1 cellular context compared by ENCODE assay signal in the genomic region with DNA sequence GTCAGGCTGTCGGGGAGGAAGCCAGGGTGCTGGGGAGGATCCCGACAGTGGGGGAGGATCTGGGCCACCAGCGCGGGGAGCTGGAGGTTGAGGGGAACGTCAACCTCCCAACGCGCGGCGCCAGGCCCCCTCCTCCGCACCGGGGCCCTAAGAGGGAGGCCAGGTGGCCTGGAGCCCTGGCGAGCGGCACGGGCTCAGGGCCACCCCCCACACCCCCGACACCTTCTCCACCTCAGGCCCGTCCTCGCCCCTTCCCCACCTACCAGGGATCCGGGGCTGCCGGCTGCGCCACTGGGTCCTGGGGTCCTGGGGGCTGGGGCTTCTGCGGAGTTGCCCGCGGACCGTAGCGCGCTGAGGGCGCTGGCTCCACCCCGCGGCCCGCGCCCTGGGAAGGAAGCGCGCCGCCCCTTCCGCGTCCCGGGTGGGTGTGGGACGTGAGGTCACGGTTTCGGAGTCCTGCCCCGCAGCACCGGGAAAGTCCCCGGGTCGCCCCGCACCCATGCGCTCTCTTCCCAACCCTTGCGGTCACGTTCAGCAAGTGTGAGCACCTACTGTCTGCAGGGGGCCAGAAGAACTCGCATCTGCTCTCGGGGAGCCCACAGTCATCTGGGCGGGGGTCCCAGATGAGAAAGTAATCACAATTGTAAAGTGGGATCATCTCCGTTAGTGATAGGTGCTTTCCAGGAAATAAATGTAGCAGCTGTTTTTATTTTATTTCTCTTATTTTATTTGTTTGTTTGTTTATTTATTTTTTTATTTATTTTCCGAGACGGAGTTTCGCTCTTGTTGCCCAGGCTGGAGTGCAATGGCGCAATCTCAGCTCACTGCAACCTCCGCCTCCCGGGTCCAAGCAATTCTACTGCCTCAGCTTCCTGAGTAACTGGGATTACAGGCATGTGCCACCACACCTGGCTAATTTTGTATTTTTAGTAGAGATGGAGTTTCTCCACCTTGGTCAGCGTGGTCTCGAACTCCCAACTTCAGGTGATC.
TF ChIP-seq lines count a peak whose summit lies in the region.

A gene (minus strand): TSS at position 362 of the 990 bp plus-strand sequence. CDS start 13,335 bp downstream, outside the sequence.

TF ChIP-seq in K562, 482 proteins besides CTCF, POLR2A, EP300 and RAD21 (continued from another document and continues in another):
- TF ChIP-seq, protein P1, sequence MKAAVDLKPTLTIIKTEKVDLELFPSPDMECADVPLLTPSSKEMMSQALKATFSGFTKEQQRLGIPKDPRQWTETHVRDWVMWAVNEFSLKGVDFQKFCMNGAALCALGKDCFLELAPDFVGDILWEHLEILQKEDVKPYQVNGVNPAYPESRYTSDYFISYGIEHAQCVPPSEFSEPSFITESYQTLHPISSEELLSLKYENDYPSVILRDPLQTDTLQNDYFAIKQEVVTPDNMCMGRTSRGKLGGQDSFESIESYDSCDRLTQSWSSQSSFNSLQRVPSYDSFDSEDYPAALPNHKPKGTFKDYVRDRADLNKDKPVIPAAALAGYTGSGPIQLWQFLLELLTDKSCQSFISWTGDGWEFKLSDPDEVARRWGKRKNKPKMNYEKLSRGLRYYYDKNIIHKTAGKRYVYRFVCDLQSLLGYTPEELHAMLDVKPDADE (conservative IDR thresholded peaks at IDR 0.05; ENCODE audit: control insufficient read depth, low read depth, low read length) = no peak
- TF ChIP-seq, protein P2, sequence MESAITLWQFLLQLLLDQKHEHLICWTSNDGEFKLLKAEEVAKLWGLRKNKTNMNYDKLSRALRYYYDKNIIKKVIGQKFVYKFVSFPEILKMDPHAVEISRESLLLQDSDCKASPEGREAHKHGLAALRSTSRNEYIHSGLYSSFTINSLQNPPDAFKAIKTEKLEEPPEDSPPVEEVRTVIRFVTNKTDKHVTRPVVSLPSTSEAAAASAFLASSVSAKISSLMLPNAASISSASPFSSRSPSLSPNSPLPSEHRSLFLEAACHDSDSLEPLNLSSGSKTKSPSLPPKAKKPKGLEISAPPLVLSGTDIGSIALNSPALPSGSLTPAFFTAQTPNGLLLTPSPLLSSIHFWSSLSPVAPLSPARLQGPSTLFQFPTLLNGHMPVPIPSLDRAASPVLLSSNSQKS (CRISPR knock-in tag; IDR thresholded peaks at IDR 0.05) = no peak
- no peak for TF ChIP-seq DDX20 (tag; IDR thresholded peaks at IDR 0.05; ENCODE audit: low read depth)
- no peak for TF ChIP-seq HDAC6 (IDR thresholded peaks at IDR 0.05; ENCODE audit: low read depth, low read length)
- TF ChIP-seq, protein P3, sequence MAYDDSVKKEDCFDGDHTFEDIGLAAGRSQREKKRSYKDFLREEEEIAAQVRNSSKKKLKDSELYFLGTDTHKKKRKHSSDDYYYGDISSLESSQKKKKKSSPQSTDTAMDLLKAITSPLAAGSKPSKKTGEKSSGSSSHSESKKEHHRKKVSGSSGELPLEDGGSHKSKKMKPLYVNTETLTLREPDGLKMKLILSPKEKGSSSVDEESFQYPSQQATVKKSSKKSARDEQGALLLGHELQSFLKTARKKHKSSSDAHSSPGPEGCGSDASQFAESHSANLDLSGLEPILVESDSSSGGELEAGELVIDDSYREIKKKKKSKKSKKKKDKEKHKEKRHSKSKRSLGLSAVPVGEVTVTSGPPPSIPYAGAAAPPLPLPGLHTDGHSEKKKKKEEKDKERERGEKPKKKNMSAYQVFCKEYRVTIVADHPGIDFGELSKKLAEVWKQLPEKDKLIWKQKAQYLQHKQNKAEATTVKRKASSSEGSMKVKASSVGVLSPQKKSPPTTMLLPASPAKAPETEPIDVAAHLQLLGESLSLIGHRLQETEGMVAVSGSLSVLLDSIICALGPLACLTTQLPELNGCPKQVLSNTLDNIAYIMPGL (CRISPR knock-in tag; IDR thresholded peaks at IDR 0.05) = no peak
- 0 out of 2 replicates have a peak, but pooled peaks have one; percentile 27 for TF ChIP-seq MBD2 (IDR thresholded peaks at IDR 0.05; ENCODE audit: borderline replicate concordance, low read depth)
- TF ChIP-seq NCOA4 (IDR thresholded peaks at IDR 0.05; ENCODE audit: partially characterized antibody) = no peak
- TF ChIP-seq, protein P4, sequence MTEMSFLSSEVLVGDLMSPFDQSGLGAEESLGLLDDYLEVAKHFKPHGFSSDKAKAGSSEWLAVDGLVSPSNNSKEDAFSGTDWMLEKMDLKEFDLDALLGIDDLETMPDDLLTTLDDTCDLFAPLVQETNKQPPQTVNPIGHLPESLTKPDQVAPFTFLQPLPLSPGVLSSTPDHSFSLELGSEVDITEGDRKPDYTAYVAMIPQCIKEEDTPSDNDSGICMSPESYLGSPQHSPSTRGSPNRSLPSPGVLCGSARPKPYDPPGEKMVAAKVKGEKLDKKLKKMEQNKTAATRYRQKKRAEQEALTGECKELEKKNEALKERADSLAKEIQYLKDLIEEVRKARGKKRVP (CRISPR knock-in tag; IDR thresholded peaks at IDR 0.05) = no peak
- no peak for TF ChIP-seq POU5F1 (IDR thresholded peaks at IDR 0.05; ENCODE audit: borderline replicate concordance, low read depth, low read length, partially characterized antibody)
- TF ChIP-seq NONO (IDR thresholded peaks at IDR 0.05; ENCODE audit: low read depth in 2 of 2, low read length in 1 of 2) = no peak
- no peak for TF ChIP-seq SMAD3 (CRISPR knock-in tag; conservative IDR thresholded peaks at IDR 0.05)
- TF ChIP-seq PHF20 (IDR thresholded peaks at IDR 0.05; ENCODE audit: partially characterized antibody) = peak; percentile 48
- TF ChIP-seq, protein P5, sequence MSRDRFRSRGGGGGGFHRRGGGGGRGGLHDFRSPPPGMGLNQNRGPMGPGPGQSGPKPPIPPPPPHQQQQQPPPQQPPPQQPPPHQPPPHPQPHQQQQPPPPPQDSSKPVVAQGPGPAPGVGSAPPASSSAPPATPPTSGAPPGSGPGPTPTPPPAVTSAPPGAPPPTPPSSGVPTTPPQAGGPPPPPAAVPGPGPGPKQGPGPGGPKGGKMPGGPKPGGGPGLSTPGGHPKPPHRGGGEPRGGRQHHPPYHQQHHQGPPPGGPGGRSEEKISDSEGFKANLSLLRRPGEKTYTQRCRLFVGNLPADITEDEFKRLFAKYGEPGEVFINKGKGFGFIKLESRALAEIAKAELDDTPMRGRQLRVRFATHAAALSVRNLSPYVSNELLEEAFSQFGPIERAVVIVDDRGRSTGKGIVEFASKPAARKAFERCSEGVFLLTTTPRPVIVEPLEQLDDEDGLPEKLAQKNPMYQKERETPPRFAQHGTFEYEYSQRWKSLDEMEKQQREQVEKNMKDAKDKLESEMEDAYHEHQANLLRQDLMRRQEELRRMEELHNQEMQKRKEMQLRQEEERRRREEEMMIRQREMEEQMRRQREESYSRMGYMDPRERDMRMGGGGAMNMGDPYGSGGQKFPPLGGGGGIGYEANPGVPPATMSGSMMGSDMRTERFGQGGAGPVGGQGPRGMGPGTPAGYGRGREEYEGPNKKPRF (IDR thresholded peaks at IDR 0.05; ENCODE audit: low read depth, low read length) = no peak
- TF ChIP-seq ZFP1 (CRISPR knock-in tag; IDR thresholded peaks at IDR 0.05) = no peak
- no peak for TF ChIP-seq RFX7 (CRISPR knock-in tag; IDR thresholded peaks at IDR 0.05)
- no peak for TF ChIP-seq NFE2L1 (tag; IDR thresholded peaks at IDR 0.05; ENCODE audit: borderline replicate concordance, low read depth)
- TF ChIP-seq SMC3 (conservative IDR thresholded peaks at IDR 0.05; ENCODE audit: insufficient read depth, low read depth, low read length) = no peak
- no peak for TF ChIP-seq HIVEP1 (CRISPR knock-in tag; IDR thresholded peaks at IDR 0.05)
- no peak for TF ChIP-seq ZC3H4 (CRISPR knock-in tag; IDR thresholded peaks at IDR 0.05; ENCODE audit: borderline replicate concordance)
- peak; percentile 56 for TF ChIP-seq U2AF1 (optimal IDR thresholded peaks at IDR 0.05; ENCODE audit: low read depth, low read length)
- TF ChIP-seq BHLHE40 (IDR thresholded peaks at IDR 0.05; ENCODE audit: low read length) = peak; percentile 77
- no peak for TF ChIP-seq FUS (optimal IDR thresholded peaks at IDR 0.05; ENCODE audit: low read depth, low read length)
- TF ChIP-seq ZFPM2 (CRISPR knock-in tag; IDR thresholded peaks at IDR 0.05) = no peak
- no peak for TF ChIP-seq NFXL1 (CRISPR knock-in tag; IDR thresholded peaks at IDR 0.05)
- TF ChIP-seq, protein P6, sequence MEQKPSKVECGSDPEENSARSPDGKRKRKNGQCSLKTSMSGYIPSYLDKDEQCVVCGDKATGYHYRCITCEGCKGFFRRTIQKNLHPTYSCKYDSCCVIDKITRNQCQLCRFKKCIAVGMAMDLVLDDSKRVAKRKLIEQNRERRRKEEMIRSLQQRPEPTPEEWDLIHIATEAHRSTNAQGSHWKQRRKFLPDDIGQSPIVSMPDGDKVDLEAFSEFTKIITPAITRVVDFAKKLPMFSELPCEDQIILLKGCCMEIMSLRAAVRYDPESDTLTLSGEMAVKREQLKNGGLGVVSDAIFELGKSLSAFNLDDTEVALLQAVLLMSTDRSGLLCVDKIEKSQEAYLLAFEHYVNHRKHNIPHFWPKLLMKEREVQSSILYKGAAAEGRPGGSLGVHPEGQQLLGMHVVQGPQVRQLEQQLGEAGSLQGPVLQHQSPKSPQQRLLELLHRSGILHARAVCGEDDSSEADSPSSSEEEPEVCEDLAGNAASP (IDR thresholded peaks at IDR 0.05) = no peak
- TF ChIP-seq ELF1 (tag; IDR thresholded peaks at IDR 0.05) = peak; percentile 70
- TF ChIP-seq ZNF586 (CRISPR knock-in tag; conservative IDR thresholded peaks at IDR 0.05) = no peak
- no peak for TF ChIP-seq RBM17 (IDR thresholded peaks at IDR 0.05; ENCODE audit: borderline replicate concordance, low read depth, low read length)
- no peak for TF ChIP-seq NR1H2 (CRISPR knock-in tag; IDR thresholded peaks at IDR 0.05)
- TF ChIP-seq CBX8 (IDR thresholded peaks at IDR 0.05; ENCODE audit: borderline replicate concordance, extremely low read depth, low read depth, low read length, poor library complexity, severe bottlenecking) = no peak
- peak; percentile 44 for TF ChIP-seq JUND (IDR thresholded peaks at IDR 0.05; ENCODE audit: borderline replicate concordance, low read depth, low read length)
- TF ChIP-seq JUND (tag; IDR thresholded peaks at IDR 0.05; ENCODE audit: borderline replicate concordance, low read depth, low read length) = no peak; the same call in 2 of the 3 replicates
- TF ChIP-seq PHB (CRISPR knock-in tag; IDR thresholded peaks at IDR 0.05) = no peak
- TF ChIP-seq ZNF253 (CRISPR knock-in tag; conservative IDR thresholded peaks at IDR 0.05) = no peak
- no peak for TF ChIP-seq ZNF143 (CRISPR knock-in tag; IDR thresholded peaks at IDR 0.05)
- no peak for TF ChIP-seq ZNF76 (CRISPR knock-in tag; IDR thresholded peaks at IDR 0.05; ENCODE audit: borderline replicate concordance)
- TF ChIP-seq, protein P7, sequence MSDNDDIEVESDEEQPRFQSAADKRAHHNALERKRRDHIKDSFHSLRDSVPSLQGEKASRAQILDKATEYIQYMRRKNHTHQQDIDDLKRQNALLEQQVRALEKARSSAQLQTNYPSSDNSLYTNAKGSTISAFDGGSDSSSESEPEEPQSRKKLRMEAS (CRISPR knock-in tag; IDR thresholded peaks at IDR 0.05) = peak; percentile 27; the same call in 1 of the 2 replicates
- peak; percentile 87 for TF ChIP-seq POLR2G (IDR thresholded peaks at IDR 0.05; ENCODE audit: low read depth, low read length)
- no peak for TF ChIP-seq ZNF583 (CRISPR knock-in tag; IDR thresholded peaks at IDR 0.05)
- no peak for TF ChIP-seq ADNP (tag; IDR thresholded peaks at IDR 0.05)
- TF ChIP-seq, protein P8, sequence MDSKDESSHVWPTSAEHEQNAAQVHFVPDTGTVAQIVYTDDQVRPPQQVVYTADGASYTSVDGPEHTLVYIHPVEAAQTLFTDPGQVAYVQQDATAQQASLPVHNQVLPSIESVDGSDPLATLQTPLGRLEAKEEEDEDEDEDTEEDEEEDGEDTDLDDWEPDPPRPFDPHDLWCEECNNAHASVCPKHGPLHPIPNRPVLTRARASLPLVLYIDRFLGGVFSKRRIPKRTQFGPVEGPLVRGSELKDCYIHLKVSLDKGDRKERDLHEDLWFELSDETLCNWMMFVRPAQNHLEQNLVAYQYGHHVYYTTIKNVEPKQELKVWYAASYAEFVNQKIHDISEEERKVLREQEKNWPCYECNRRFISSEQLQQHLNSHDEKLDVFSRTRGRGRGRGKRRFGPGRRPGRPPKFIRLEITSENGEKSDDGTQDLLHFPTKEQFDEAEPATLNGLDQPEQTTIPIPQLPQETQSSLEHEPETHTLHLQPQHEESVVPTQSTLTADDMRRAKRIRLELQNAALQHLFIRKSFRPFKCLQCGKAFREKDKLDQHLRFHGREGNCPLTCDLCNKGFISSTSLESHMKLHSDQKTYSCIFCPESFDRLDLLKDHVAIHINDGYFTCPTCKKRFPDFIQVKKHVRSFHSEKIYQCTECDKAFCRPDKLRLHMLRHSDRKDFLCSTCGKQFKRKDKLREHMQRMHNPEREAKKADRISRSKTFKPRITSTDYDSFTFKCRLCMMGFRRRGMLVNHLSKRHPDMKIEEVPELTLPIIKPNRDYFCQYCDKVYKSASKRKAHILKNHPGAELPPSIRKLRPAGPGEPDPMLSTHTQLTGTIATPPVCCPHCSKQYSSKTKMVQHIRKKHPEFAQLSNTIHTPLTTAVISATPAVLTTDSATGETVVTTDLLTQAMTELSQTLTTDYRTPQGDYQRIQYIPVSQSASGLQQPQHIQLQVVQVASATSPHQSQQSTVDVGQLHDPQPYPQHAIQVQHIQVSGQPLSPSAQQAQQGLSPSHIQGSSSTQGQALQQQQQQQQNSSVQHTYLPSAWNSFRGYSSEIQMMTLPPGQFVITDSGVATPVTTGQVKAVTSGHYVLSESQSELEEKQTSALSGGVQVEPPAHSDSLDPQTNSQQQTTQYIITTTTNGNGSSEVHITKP (IDR thresholded peaks at IDR 0.05; ENCODE audit: partially characterized antibody) = peak; percentile 92
- TF ChIP-seq ZSCAN32 (CRISPR knock-in tag; IDR thresholded peaks at IDR 0.05) = no peak
- TF ChIP-seq, protein P9, sequence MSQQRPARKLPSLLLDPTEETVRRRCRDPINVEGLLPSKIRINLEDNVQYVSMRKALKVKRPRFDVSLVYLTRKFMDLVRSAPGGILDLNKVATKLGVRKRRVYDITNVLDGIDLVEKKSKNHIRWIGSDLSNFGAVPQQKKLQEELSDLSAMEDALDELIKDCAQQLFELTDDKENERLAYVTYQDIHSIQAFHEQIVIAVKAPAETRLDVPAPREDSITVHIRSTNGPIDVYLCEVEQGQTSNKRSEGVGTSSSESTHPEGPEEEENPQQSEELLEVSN (IDR thresholded peaks at IDR 0.05; ENCODE audit: borderline replicate concordance in 1 of 2, extremely low read depth in 1 of 2, insufficient read depth in 1 of 2, insufficient read length in 1 of 2, low read depth in 1 of 2, low read length in 1 of 2, poor library complexity in 1 of 2, severe bottlenecking in 1 of 2) = peak in 1 of 2 experiments; percentile 49
